In the genomic region with DNA sequence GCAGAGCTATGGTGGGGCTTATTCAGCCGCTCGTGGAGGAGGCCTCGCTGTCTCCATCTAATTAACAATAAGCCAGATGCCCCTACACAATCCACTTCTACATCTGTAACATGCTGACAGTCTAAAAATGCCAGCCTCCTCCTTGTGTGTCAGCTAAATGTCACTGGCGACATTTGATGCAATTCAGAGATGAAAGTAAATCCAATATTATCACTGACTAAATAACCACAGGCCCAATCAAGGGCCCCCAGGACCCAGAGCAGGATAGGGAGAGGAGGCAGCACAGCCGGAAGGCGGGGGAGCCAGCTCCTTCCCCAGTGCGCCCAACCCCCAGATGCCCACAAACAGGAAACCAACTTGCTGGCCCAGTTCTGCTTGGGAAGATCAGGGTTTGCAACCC, we compare ENCODE assay signal across 20 cellular contexts.
DNase-seq lines count a peak whose midpoint lies in the region; ATAC-seq and TF ChIP-seq lines count a peak whose summit lies in the region.
"Had no signal": no experiment of that assay in that cellular context is flagged by ENCODE, and none has a peak within 500 bp of the region (broad histone marks: within the 10 kb centered on the region; RNA-seq: fewer than 3 reads in every experiment).

No MANE protein-coding gene starts in this region.

- no peak overlapping the region for H3K4me3 Mint-ChIP-seq in activated T-helper 2 cell treated with anti-CD3 and anti-CD28 coated beads, Interferon-gamma antibody, Interleukin-2, Interleukin-4, amounts not matched to agents 10 μg/mL and 5 μg/mL and 100 μg/mL, durations not matched to agents 14 hours and 24 hours and 36 hours (ENCODE audit: low read depth)
- H3K4me3 Mint-ChIP-seq: CD8-positive, alpha-beta memory T cell; HFFc6 had no signal

- peaks cover 0 to 69% (median 4%) of the 10 kb centered on the region in 4 donors for H3K27me3 ChIP-seq in esophagus muscularis mucosa
- H3K27me3 ChIP-seq: Peyer's patch had no signal

- no peak overlapping the region for H3K27ac Mint-ChIP-seq in activated T-helper 2 cell treated with anti-CD3 and anti-CD28 coated beads, Interferon-gamma antibody, Interleukin-2, Interleukin-4, amounts not matched to agents 10 μg/mL and 5 μg/mL and 100 μg/mL, durations not matched to agents 14 hours and 24 hours and 36 hours
- H3K27ac Mint-ChIP-seq: CD8-positive, alpha-beta memory T cell; HFFc6 had no signal

- peak; percentile 8; the same call in 1 of the 3 replicates for ATAC-seq in SK-N-SH treated with all-trans-retinoic acid at 6 μM for 48 hours
- ATAC-seq in GM21526 (IDR thresholded peaks at IDR 0.05; ENCODE audit: low FRiP score, unreplicated experiment) = no peak
- ATAC-seq in HG02678 (IDR thresholded peaks at IDR 0.05; ENCODE audit: unreplicated experiment) = no peak
- ATAC-seq: HepG2, Right ventricle myocardium inferior had no signal

- no peak overlapping the region for H3K27ac ChIP-seq in esophagus muscularis mucosa (replicated peaks in 1 of 4)
- H3K27ac ChIP-seq: KMS-11, Peyer's patch, SK-N-MC had no signal

- no peaks in the 10 kb centered on the region for H3K27me3 Mint-ChIP-seq in activated T-helper 2 cell treated with anti-CD3 and anti-CD28 coated beads, Interferon-gamma antibody, Interleukin-2, Interleukin-4, amounts not matched to agents 10 μg/mL and 5 μg/mL and 100 μg/mL, durations not matched to agents 14 hours and 24 hours and 36 hours (ENCODE audit: low read depth)

- H3K4me1 ChIP-seq in esophagus muscularis mucosa = no peaks in the 10 kb centered on the region
- H3K4me1 ChIP-seq: Peyer's patch had no signal

- no peaks in the 10 kb centered on the region for H3K4me1 Mint-ChIP-seq in activated T-helper 2 cell treated with anti-CD3 and anti-CD28 coated beads, Interferon-gamma antibody, Interleukin-2, Interleukin-4, amounts not matched to agents 10 μg/mL and 5 μg/mL and 100 μg/mL, durations not matched to agents 14 hours and 24 hours and 36 hours (ENCODE audit: low read depth)

- no peak for TF ChIP-seq POLR2A in esophagus muscularis mucosa (IDR thresholded peaks at IDR 0.05; ENCODE audit: low read depth)

- no peak for TF ChIP-seq EP300 in esophagus muscularis mucosa (IDR thresholded peaks at IDR 0.05)

- no peaks in the 10 kb centered on the region for H3K9me3 Mint-ChIP-seq in activated T-helper 2 cell treated with anti-CD3 and anti-CD28 coated beads, Interferon-gamma antibody, Interleukin-2, Interleukin-4, amounts not matched to agents 10 μg/mL and 5 μg/mL and 100 μg/mL, durations not matched to agents 14 hours and 24 hours and 36 hours
- H3K9me3 Mint-ChIP-seq: HFFc6 had no signal

- TF ChIP-seq CTCF in esophagus muscularis mucosa (IDR thresholded peaks at IDR 0.05) = no peak

- no peaks in the 10 kb centered on the region for H3K36me3 Mint-ChIP-seq in activated T-helper 2 cell treated with anti-CD3 and anti-CD28 coated beads, Interferon-gamma antibody, Interleukin-2, Interleukin-4, amounts not matched to agents 10 μg/mL and 5 μg/mL and 100 μg/mL, durations not matched to agents 14 hours and 24 hours and 36 hours (ENCODE audit: low read depth)
- H3K36me3 Mint-ChIP-seq: CD8-positive, alpha-beta memory T cell had no signal

- H3K4me3 ChIP-seq in esophagus muscularis mucosa = no peak overlapping the region
- H3K4me3 ChIP-seq: Peyer's patch, SK-N-MC had no signal

- WGBS in esophagus muscularis mucosa = 56% methylated on average over 7 of the region's 7 CpGs

- peaks cover 0 to 11% (median 7%) of the 10 kb centered on the region in 4 donors for H3K9me3 ChIP-seq in esophagus muscularis mucosa
- H3K9me3 ChIP-seq: Peyer's patch had no signal

- H3K36me3 ChIP-seq in esophagus muscularis mucosa = no peaks in the 10 kb centered on the region
- H3K36me3 ChIP-seq: Peyer's patch had no signal

- DNase-seq in NCI-H82 (lab: John Stamatoyannopoulos, UW) (peak; percentile 23), NCI-H82 treated with DMSO at 0.1 percent for 48 hours (lab: John Stamatoyannopoulos, UW; ENCODE audit: unreplicated experiment) (no peak), KBM-7 (peak; percentile 74), esophagus muscularis mucosa (ENCODE audit: extremely low spot score) (peak; percentile 60)
- DNase-seq in activated T-helper 2 cell treated with anti-CD3 and anti-CD28 coated beads, Interferon-gamma antibody, Interleukin-2, Interleukin-4, amounts not matched to agents 10 μg/mL and 5 μg/mL and 100 μg/mL, durations not matched to agents 14 hours and 24 hours and 36 hours (ENCODE audit: low spot score) = no peak
- DNase-seq: 8988T; CD8-positive, alpha-beta memory T cell; DMS79 treated with DMSO at 0.1 percent for 48 hours; HFFc6; NCI-H1930; NCI-H446 treated with DMSO at 0.1 percent for 48 hours; NCI-H748 treated with DMSO at 0.1 percent for 48 hours; Peyer's patch had no signal

- in situ Hi-C loops in KBM-7 (cut with MboI; ENCODE audit: low pct_unique_long_range_greater_than_20kb, low sequenced_read_pairs) = no loop called here

- intact Hi-C loops in esophagus muscularis mucosa (cut with DNase I) = no loop called here
- intact Hi-C loops in activated T-helper 2 cell treated with anti-CD3 and anti-CD28 coated beads, Interferon-gamma antibody, Interleukin-2, Interleukin-4, amounts not matched to agents 10 μg/mL and 5 μg/mL and 100 μg/mL, durations not matched to agents 14 hours and 24 hours and 36 hours (cut with micrococcal nuclease) = no loop called here

TF ChIP-seq in SK-N-SH treated with all-trans-retinoic acid at 6 μM for 48 hours, 23 proteins besides CTCF, POLR2A, EP300 and RAD21 (continues in another document):
- no peak for TF ChIP-seq SNAI2 (CRISPR knock-in tag; IDR thresholded peaks at IDR 0.05)
- peak; percentile 40; the same call in 1 of the 2 replicates for TF ChIP-seq ESRRG (CRISPR knock-in tag; IDR thresholded peaks at IDR 0.05)
- no peak for TF ChIP-seq ZC3H10 (CRISPR knock-in tag; IDR thresholded peaks at IDR 0.05)
- TF ChIP-seq ZFP30 (CRISPR knock-in tag; IDR thresholded peaks at IDR 0.05) = no peak
- TF ChIP-seq, protein P1, sequence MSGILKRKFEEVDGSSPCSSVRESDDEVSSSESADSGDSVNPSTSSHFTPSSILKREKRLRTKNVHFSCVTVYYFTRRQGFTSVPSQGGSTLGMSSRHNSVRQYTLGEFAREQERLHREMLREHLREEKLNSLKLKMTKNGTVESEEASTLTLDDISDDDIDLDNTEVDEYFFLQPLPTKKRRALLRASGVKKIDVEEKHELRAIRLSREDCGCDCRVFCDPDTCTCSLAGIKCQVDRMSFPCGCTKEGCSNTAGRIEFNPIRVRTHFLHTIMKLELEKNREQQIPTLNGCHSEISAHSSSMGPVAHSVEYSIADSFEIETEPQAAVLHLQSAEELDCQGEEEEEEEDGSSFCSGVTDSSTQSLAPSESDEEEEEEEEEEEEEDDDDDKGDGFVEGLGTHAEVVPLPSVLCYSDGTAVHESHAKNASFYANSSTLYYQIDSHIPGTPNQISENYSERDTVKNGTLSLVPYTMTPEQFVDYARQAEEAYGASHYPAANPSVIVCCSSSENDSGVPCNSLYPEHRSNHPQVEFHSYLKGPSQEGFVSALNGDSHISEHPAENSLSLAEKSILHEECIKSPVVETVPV (CRISPR knock-in tag; IDR thresholded peaks at IDR 0.05) = no peak
- TF ChIP-seq, protein P2, sequence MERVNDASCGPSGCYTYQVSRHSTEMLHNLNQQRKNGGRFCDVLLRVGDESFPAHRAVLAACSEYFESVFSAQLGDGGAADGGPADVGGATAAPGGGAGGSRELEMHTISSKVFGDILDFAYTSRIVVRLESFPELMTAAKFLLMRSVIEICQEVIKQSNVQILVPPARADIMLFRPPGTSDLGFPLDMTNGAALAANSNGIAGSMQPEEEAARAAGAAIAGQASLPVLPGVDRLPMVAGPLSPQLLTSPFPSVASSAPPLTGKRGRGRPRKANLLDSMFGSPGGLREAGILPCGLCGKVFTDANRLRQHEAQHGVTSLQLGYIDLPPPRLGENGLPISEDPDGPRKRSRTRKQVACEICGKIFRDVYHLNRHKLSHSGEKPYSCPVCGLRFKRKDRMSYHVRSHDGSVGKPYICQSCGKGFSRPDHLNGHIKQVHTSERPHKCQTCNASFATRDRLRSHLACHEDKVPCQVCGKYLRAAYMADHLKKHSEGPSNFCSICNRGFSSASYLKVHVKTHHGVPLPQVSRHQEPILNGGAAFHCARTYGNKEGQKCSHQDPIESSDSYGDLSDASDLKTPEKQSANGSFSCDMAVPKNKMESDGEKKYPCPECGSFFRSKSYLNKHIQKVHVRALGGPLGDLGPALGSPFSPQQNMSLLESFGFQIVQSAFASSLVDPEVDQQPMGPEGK (CRISPR knock-in tag; IDR thresholded peaks at IDR 0.05; ENCODE audit: borderline replicate concordance) = 0 out of 2 replicates have a peak, but pooled peaks have one; percentile 42
- no peak for TF ChIP-seq ZNF70 (CRISPR knock-in tag; IDR thresholded peaks at IDR 0.05)
- peak; percentile 95 for TF ChIP-seq TCF4 (CRISPR knock-in tag; IDR thresholded peaks at IDR 0.05; ENCODE audit: borderline replicate concordance)
- TF ChIP-seq, protein P3, sequence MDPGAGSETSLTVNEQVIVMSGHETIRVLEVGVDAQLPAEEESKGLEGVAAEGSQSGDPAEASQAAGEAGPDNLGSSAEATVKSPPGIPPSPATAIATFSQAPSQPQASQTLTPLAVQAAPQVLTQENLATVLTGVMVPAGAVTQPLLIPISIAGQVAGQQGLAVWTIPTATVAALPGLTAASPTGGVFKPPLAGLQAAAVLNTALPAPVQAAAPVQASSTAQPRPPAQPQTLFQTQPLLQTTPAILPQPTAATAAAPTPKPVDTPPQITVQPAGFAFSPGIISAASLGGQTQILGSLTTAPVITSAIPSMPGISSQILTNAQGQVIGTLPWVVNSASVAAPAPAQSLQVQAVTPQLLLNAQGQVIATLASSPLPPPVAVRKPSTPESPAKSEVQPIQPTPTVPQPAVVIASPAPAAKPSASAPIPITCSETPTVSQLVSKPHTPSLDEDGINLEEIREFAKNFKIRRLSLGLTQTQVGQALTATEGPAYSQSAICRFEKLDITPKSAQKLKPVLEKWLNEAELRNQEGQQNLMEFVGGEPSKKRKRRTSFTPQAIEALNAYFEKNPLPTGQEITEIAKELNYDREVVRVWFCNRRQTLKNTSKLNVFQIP (CRISPR knock-in tag; IDR thresholded peaks at IDR 0.05; ENCODE audit: borderline replicate concordance, low read depth) = no peak
- no peak for TF ChIP-seq BACH2 (CRISPR knock-in tag; IDR thresholded peaks at IDR 0.05; ENCODE audit: borderline replicate concordance)
- TF ChIP-seq RARB (CRISPR knock-in tag; IDR thresholded peaks at IDR 0.05) = no peak
- no peak for TF ChIP-seq PPARA (CRISPR knock-in tag; IDR thresholded peaks at IDR 0.05; ENCODE audit: borderline replicate concordance)
- no peak for TF ChIP-seq OSR1 (CRISPR knock-in tag; IDR thresholded peaks at IDR 0.05)
- no peak for TF ChIP-seq ARNTL (CRISPR knock-in tag; IDR thresholded peaks at IDR 0.05; ENCODE audit: borderline replicate concordance, low read depth)
- no peak for TF ChIP-seq CSDC2 (CRISPR knock-in tag; IDR thresholded peaks at IDR 0.05)
- TF ChIP-seq ZFP3 (CRISPR knock-in tag; IDR thresholded peaks at IDR 0.05) = no peak
- no peak for TF ChIP-seq ZNF565 (CRISPR knock-in tag; conservative IDR thresholded peaks at IDR 0.05; ENCODE audit: low read depth)
- no peak for TF ChIP-seq TOX (CRISPR knock-in tag; IDR thresholded peaks at IDR 0.05; ENCODE audit: borderline replicate concordance)

Comparison
In these comparisons a context has a peak if more than half of its experiments do, and no peak if none do; other contexts are left out.
1. DNase-seq: peak in NCI-H82 (single experiment), KBM-7 (single experiment) and esophagus muscularis mucosa (single experiment); none in NCI-H82 treated with DMSO at 0.1 percent for 48 hours (single experiment) and activated T-helper 2 cell treated with anti-CD3 and anti-CD28 coated beads, Interferon-gamma antibody, Interleukin-2, Interleukin-4, amounts not matched to agents 10 μg/mL and 5 μg/mL and 100 μg/mL, durations not matched to agents 14 hours and 24 hours and 36 hours (single experiment).